Comparison of ENCODE assay signal across 15 cellular contexts in the genomic region with DNA sequence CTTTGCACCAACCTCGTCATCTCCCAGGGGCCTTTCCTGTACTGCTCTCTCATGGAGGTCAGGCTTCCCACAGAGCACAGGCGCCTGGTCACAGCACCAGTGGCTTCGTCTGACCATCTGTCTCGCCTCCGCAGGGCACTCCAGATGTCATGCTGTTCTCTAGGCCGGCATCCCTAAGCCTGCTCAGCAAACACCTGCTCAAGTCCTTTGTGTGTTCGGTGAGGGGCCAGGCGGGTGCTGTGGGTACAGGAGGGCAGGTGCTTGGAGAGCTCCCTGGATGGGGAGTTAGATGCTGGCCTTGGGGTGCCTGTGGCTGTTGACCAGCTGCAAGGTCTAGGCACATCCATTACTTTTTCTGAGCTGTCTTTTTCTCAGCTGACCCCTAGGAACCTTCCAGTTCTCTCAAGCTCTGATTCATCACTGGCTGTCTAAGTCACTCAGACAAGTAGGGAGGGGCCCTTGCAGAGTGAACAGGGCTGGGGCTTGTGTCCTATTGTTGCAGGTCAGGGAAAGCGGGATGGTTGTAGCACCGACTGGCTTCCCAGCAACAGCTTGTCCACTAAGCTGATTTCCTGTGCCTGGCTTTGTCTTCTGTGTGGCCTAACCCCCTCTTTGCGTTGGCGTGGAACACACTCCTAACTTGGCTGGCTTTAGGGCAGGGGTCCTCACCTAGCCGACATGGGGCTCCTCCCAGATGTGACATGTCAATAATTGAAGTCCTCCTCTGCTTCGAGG. TPM values are rescaled to one million over a fixed set of nuclear protein-coding genes. Genes with fewer than 3 reads are reported as not detected.
A peak's percentile ranks its signal among the peaks of the same experiment; 100 is the strongest.
DNase-seq lines count a peak whose midpoint lies in the region; ATAC-seq, FAIRE-seq and TF ChIP-seq lines count a peak whose summit lies in the region.
"Had no signal": no experiment of that assay in that cellular context is flagged by ENCODE, and none has a peak within 500 bp of the region (broad histone marks: within the 10 kb centered on the region; RNA-seq: fewer than 3 reads in every experiment).

No MANE protein-coding gene starts in this region.

- ATAC-seq in GM18861 (IDR thresholded peaks at IDR 0.05; ENCODE audit: unreplicated experiment) (no peak), sciatic nerve (no peak)
- ATAC-seq in activated T-cell treated with anti-CD3 and anti-CD28 coated beads, Interleukin-2, amount 50 U/mL, for 4 hours: no peak
- ATAC-seq: activated naive CD8-positive, alpha-beta T cell treated with anti-CD3 and anti-CD28 coated beads, Interleukin-2, amount 50 U/mL, for 24 hours had no signal

- H2AFZ ChIP-seq in osteoblast (ENCODE audit: low read length): no peak overlapping the region

- H3K9me3 Mint-ChIP-seq in activated T-cell treated with anti-CD3 and anti-CD28 coated beads, Interleukin-2, amount 50 U/mL, for 4 hours: peaks cover 5% of the 10 kb centered on the region
- H3K9me3 Mint-ChIP-seq: immature natural killer cell had no signal

- intact Hi-C loops in sciatic nerve (cut with DNase I): no loop called here

- DNase-seq in HCEC 1CT: peak; percentile 26
- peak; percentile 90 for DNase-seq in NCI-H2171 treated with DMSO at 0.1 percent for 48 hours (lab: John Stamatoyannopoulos, UW)
- DNase-seq in bronchial epithelial cell (ENCODE audit: low read depth): peak; percentile 57
- DNase-seq in osteoblast (ENCODE audit: insufficient read length, low spot score, missing footprints): peak; percentile 86
- no peak for DNase-seq in activated T-cell treated with anti-CD3 and anti-CD28 coated beads, Interleukin-2, amount 50 U/mL, for 4 hours
- no peak for DNase-seq in sciatic nerve (ENCODE audit: low spot score)
- DNase-seq: activated CD8-positive, alpha-beta memory T cell treated with anti-CD3 and anti-CD28 coated beads, Interleukin-2, amount 50 U/mL, for 4 hours; activated naive CD8-positive, alpha-beta T cell treated with anti-CD3 and anti-CD28 coated beads, Interleukin-2, amount 50 U/mL, for 24 hours; CD4-positive, CD25-positive, alpha-beta regulatory T cell; cortex of kidney; immature natural killer cell; NCI-H226 had no signal

- no peaks in the 10 kb centered on the region for H3K36me3 ChIP-seq in bronchial epithelial cell (ENCODE audit: control insufficient read depth, insufficient read depth, low read length)
- H3K36me3 ChIP-seq in osteoblast (ENCODE audit: insufficient read depth, low read length): no peaks in the 10 kb centered on the region
- H3K36me3 ChIP-seq: right atrium auricular region had no signal

- no peaks in the 10 kb centered on the region for H3K4me1 ChIP-seq in osteoblast (ENCODE audit: insufficient read depth, low read length)
- H3K4me1 ChIP-seq: right atrium auricular region had no signal

- peaks cover 8% of the 10 kb centered on the region for H3K36me3 Mint-ChIP-seq in activated T-cell treated with anti-CD3 and anti-CD28 coated beads, Interleukin-2, amount 50 U/mL, for 4 hours (ENCODE audit: insufficient read depth)

- H3K4me3 ChIP-seq in bronchial epithelial cell (ENCODE audit: low read depth, low read length) (no peak overlapping the region), osteoblast (ENCODE audit: insufficient read depth, low read length) (no peak overlapping the region)
- H3K4me3 ChIP-seq: right atrium auricular region had no signal

- H3K27me3 Mint-ChIP-seq in activated T-cell treated with anti-CD3 and anti-CD28 coated beads, Interleukin-2, amount 50 U/mL, for 4 hours (ENCODE audit: low read depth): no peaks in the 10 kb centered on the region
- H3K27me3 Mint-ChIP-seq: activated naive CD8-positive, alpha-beta T cell treated with anti-CD3 and anti-CD28 coated beads, Interleukin-2, amount 50 U/mL, for 24 hours; CD4-positive, CD25-positive, alpha-beta regulatory T cell; IgD-negative memory B cell had no signal

- H3K4me1 Mint-ChIP-seq in activated T-cell treated with anti-CD3 and anti-CD28 coated beads, Interleukin-2, amount 50 U/mL, for 4 hours (ENCODE audit: low read depth): no peaks in the 10 kb centered on the region
- H3K4me1 Mint-ChIP-seq: activated naive CD8-positive, alpha-beta T cell treated with anti-CD3 and anti-CD28 coated beads, Interleukin-2, amount 50 U/mL, for 24 hours; CD4-positive, CD25-positive, alpha-beta regulatory T cell; immature natural killer cell had no signal

- no peak overlapping the region for H3K27ac ChIP-seq in osteoblast (ENCODE audit: low read depth, low read length)
- H3K27ac ChIP-seq: right atrium auricular region had no signal

- H3K79me2 ChIP-seq in osteoblast (ENCODE audit: insufficient read depth, low read length): no peaks in the 10 kb centered on the region

- H3K4me3 Mint-ChIP-seq in activated T-cell treated with anti-CD3 and anti-CD28 coated beads, Interleukin-2, amount 50 U/mL, for 4 hours: no peak overlapping the region
- H3K4me3 Mint-ChIP-seq: activated naive CD8-positive, alpha-beta T cell treated with anti-CD3 and anti-CD28 coated beads, Interleukin-2, amount 50 U/mL, for 24 hours; CD4-positive, CD25-positive, alpha-beta regulatory T cell; IgD-negative memory B cell; immature natural killer cell had no signal

- H3K27me3 ChIP-seq in bronchial epithelial cell (ENCODE audit: control insufficient read depth, insufficient read depth, low read length) (no peaks in the 10 kb centered on the region), osteoblast (ENCODE audit: insufficient read depth, low read length) (no peaks in the 10 kb centered on the region)
- H3K27me3 ChIP-seq: right atrium auricular region had no signal

- H4K20me1 ChIP-seq in osteoblast (ENCODE audit: insufficient read depth, low read length): no peaks in the 10 kb centered on the region

- TF ChIP-seq CTCF in bronchial epithelial cell (IDR thresholded peaks at IDR 0.05; ENCODE audit: insufficient read depth, low read length, severe bottlenecking): no peak
- TF ChIP-seq CTCF in osteoblast (IDR thresholded peaks at IDR 0.05; ENCODE audit: extremely low read depth, low read depth, low read length): no peak

- H3K9me3 ChIP-seq in osteoblast (ENCODE audit: low read depth, low read length): no peaks in the 10 kb centered on the region

- FAIRE-seq in bronchial epithelial cell (lab: Jason Lieb, UNC): no peak

- H3K4me2 ChIP-seq in osteoblast (ENCODE audit: insufficient read depth, low read length): no peak overlapping the region

RNA-seq across cellular contexts. Expression of gene CLDN5, which starts 9.2 kb away (rescaled TPM):
- total RNA-seq in bronchial epithelial cell: 0.38 and 2.4 TPM in 2 replicates
- total RNA-seq in osteoblast: not detected in 2 replicates
- under 1 TPM; 0.24 to 0.38 (median 0.28) TPM for total RNA-seq in activated T-cell treated with anti-CD3 and anti-CD28 coated beads, Interleukin-2, amount 50 U/mL, for 4 hours
- 136 TPM for total RNA-seq in sciatic nerve

RNA-seq across cellular contexts. Expression of gene CDC45, which starts 35.3 kb away (rescaled TPM):
- 0.26 and 1.2 TPM in 2 replicates for total RNA-seq in bronchial epithelial cell
- 0.72 and 1.5 TPM in 2 replicates for total RNA-seq in osteoblast
- total RNA-seq in activated T-cell treated with anti-CD3 and anti-CD28 coated beads, Interleukin-2, amount 50 U/mL, for 4 hours: 10 to 100 TPM; 50.2 to 80.5 (median 54.7) TPM
- not detected for total RNA-seq in sciatic nerve

RNA-seq across cellular contexts. Expression of gene UFD1, which starts 36.0 kb away (rescaled TPM):
- 66.9 and 77.8 TPM in 2 replicates for total RNA-seq in bronchial epithelial cell
- 53.9 and 56.8 TPM in 2 replicates for total RNA-seq in osteoblast
- 100 to 1,000 TPM; 107 TPM for total RNA-seq in activated T-cell treated with anti-CD3 and anti-CD28 coated beads, Interleukin-2, amount 50 U/mL, for 4 hours
- 41.5 TPM for total RNA-seq in sciatic nerve

Comparison
In these comparisons a context has a peak if more than half of its experiments do, and no peak if none do; other contexts are left out.
1. DNase-seq: peak in HCEC 1CT (single experiment), NCI-H2171 treated with DMSO at 0.1 percent for 48 hours (single experiment), bronchial epithelial cell (single experiment) and osteoblast (single experiment); none in activated T-cell treated with anti-CD3 and anti-CD28 coated beads, Interleukin-2, amount 50 U/mL, for 4 hours (single experiment) and sciatic nerve (single experiment).
2. RNA of gene CLDN5, which starts 9.2 kb away (total RNA-seq): 136 TPM in sciatic nerve (single experiment); 0.38 to 2.4 TPM in bronchial epithelial cell, 0.24 to 0.38 TPM in activated T-cell treated with anti-CD3 and anti-CD28 coated beads, Interleukin-2, amount 50 U/mL, for 4 hours and not detected in osteoblast; every median in the first group is over 10 times any median in the second.
3. RNA of gene CDC45, which starts 35.3 kb away (total RNA-seq): 50.2 to 80.5 TPM in activated T-cell treated with anti-CD3 and anti-CD28 coated beads, Interleukin-2, amount 50 U/mL, for 4 hours; 0.72 to 1.5 TPM in osteoblast, 0.26 to 1.2 TPM in bronchial epithelial cell and not detected in sciatic nerve (single experiment); every median in the first group is over 10 times any median in the second.